In the genomic region with DNA sequence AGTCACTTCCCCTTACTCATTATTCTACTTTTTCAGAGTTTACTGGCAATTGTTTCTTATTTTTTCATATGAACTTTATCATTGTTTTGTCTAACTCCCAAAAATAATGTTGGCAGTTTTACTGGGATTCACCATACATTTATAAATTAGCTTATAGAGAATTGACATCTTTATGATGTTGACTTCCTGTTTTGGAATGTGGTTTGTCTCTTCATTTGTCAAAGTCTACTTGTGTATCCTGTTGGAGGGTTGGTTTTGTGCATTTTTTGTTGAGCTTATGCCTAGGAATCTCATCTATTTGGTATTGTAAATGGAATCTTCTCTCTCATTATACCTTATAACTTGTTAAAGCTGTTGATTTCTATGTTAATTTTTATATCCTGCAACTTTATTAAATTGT, we compare ENCODE assay signal across 18 cellular contexts. TPM values are rescaled to one million over a fixed set of nuclear protein-coding genes. Genes with fewer than 3 reads are reported as not detected.
DNase-seq lines count a peak whose midpoint lies in the region; ATAC-seq lines count a peak whose summit lies in the region.
"Had no signal": no experiment of that assay in that cellular context is flagged by ENCODE, and none has a peak within 500 bp of the region (broad histone marks: within the 10 kb centered on the region; RNA-seq: fewer than 3 reads in every experiment).

No MANE protein-coding gene starts in this region.

- peak; percentile 12 for DNase-seq in GM03348 (ENCODE audit: low spot score)
- no peak for DNase-seq in T-helper 17 cell
- peak; percentile 19 for DNase-seq in left kidney (ENCODE audit: low read depth, low spot score)
- no peak for DNase-seq in HK-2 (ENCODE audit: unreplicated experiment)
- no peak for DNase-seq in NCI-H2081 (lab: John Stamatoyannopoulos, UW)
- DNase-seq: activated CD4-positive, CD25-positive, alpha-beta regulatory T cell; amniotic stem cell; cortex of kidney; NCI-H187 treated with DMSO at 0.1 percent for 48 hours; NCI-H510A treated with DMSO at 0.1 percent for 48 hours; posterior cingulate gyrus; stimulated activated naive CD8-positive, alpha-beta T cell treated with anti-CD3 and anti-CD28 coated beads, Interleukin-15, Interleukin-2, amounts not matched to agents 100 U/mL and 50 U/mL, for 24 hours had no signal

- H3K4me1 Mint-ChIP-seq in T-helper 17 cell = peaks cover 30% of the 10 kb centered on the region

- H3K4me3 Mint-ChIP-seq in T-helper 17 cell = peak overlapping the region; percentile 19
- H3K4me3 Mint-ChIP-seq: CD14-positive monocyte had no signal

- no peaks in the 10 kb centered on the region for H3K36me3 Mint-ChIP-seq in T-helper 17 cell (ENCODE audit: low read depth)

- no peak overlapping the region for H3K27ac ChIP-seq in BLaER1
- H3K27ac ChIP-seq: hepatocyte, skin epidermis had no signal

- no peaks in the 10 kb centered on the region for H3K27me3 ChIP-seq in BLaER1
- H3K27me3 ChIP-seq: hepatocyte had no signal

- peaks cover 24% of the 10 kb centered on the region for H3K4me1 ChIP-seq in BLaER1

- peaks cover 76% of the 10 kb centered on the region for H4K20me1 ChIP-seq in BLaER1

- H3K4me2 ChIP-seq in BLaER1 = peak overlapping the region; percentile 31
- H3K4me2 ChIP-seq: hepatocyte had no signal

- H3K36me3 ChIP-seq in BLaER1 = no peaks in the 10 kb centered on the region

- H3K27me3 Mint-ChIP-seq in T-helper 17 cell = no peaks in the 10 kb centered on the region

- H3K4me3 ChIP-seq in BLaER1 = no peak overlapping the region
- H3K4me3 ChIP-seq: hepatocyte, skin epidermis had no signal

- no peak overlapping the region for H3K9ac ChIP-seq in BLaER1

- ATAC-seq in T-helper 17 cell (no peak), GM21723 (IDR thresholded peaks at IDR 0.05; ENCODE audit: unreplicated experiment) (no peak), HG02840 (IDR thresholded peaks at IDR 0.05; ENCODE audit: low FRiP score, unreplicated experiment) (no peak)
- ATAC-seq: stimulated activated naive CD8-positive, alpha-beta T cell treated with anti-CD3 and anti-CD28 coated beads, Interleukin-15, Interleukin-2, amounts not matched to agents 100 U/mL and 50 U/mL, for 24 hours had no signal

- H3K9me3 ChIP-seq in BLaER1 = peaks cover 25% of the 10 kb centered on the region; the same call in 1 of the 2 replicates
- no peaks in the 10 kb centered on the region for H3K9me3 ChIP-seq in T-helper 17 cell (ENCODE audit: control insufficient read depth, low read length, poor library complexity, severe bottlenecking)

- peak overlapping the region; percentile 1 for H3K27ac Mint-ChIP-seq in T-helper 17 cell

RNA-seq across cellular contexts. Expression of a gene that starts 16.4 kb away (rescaled TPM):
- total RNA-seq in T-helper 17 cell = 10 to 100 TPM; 76.5 to 89.0 TPM

Comparison
In these comparisons a context has a peak if more than half of its experiments do, and no peak if none do; other contexts are left out.
1. DNase-seq: peak in GM03348 (single experiment) and left kidney (single experiment); none in T-helper 17 cell (0 of 3), HK-2 (single experiment) and NCI-H2081 (0 of 2).